ENCODE assay signal across 8 cellular contexts in genomic region chr3:18559323-18559972, GRCh38.
DNase-seq lines count a peak whose midpoint lies in the region; ATAC-seq and TF ChIP-seq lines count a peak whose summit lies in the region.

No MANE protein-coding gene starts in this region.

- intact Hi-C loops in activated CD4-positive, alpha-beta memory T cell treated with anti-CD3 and anti-CD28 coated beads for 36 hours (cut with micrococcal nuclease), result loop anchor here (1.0 to 10.0 kb wide), 3 partner anchors 199 to 1375 kb away; partner anchors contain the start of gene EFHB
- intact Hi-C loops in esophagus squamous epithelium (cut with DNase I), result no loop called here

- H3K4me1 ChIP-seq in esophagus squamous epithelium, result peaks cover 0 to 9% (median 0%) of the 10 kb centered on the region in 3 donors

- no peaks in the 10 kb centered on the region for H3K9me3 Mint-ChIP-seq in activated CD4-positive, alpha-beta memory T cell treated with anti-CD3 and anti-CD28 coated beads for 36 hours
- peaks cover 2% of the 10 kb centered on the region for H3K9me3 Mint-ChIP-seq in neural crest cell

- DNase-seq in SIG-M5 treated with dmso at 0.1 percent for 504 hours (lab: John Stamatoyannopoulos, UW; ENCODE audit: unreplicated experiment), result peak; percentile 28
- no peak for DNase-seq in SIG-M5 (lab: John Stamatoyannopoulos, UW)
- DNase-seq in NCI-H460 (ENCODE audit: extremely low read depth, low read depth), result peak; percentile 25
- peak; percentile 51 for DNase-seq in activated CD4-positive, alpha-beta memory T cell treated with anti-CD3 and anti-CD28 coated beads for 36 hours
- no peak for DNase-seq in esophagus squamous epithelium (lab: John Stamatoyannopoulos, UW)
- peak; percentile 30 for DNase-seq in neural crest cell (ENCODE audit: low read depth, low spot score)

- peaks cover 80% of the 10 kb centered on the region for H3K4me1 Mint-ChIP-seq in activated CD4-positive, alpha-beta memory T cell treated with anti-CD3 and anti-CD28 coated beads for 36 hours (ENCODE audit: low read depth)
- peaks cover 3% of the 10 kb centered on the region for H3K4me1 Mint-ChIP-seq in neural crest cell

- no peaks in the 10 kb centered on the region for H3K36me3 ChIP-seq in esophagus squamous epithelium

- TF ChIP-seq CTCF in esophagus squamous epithelium (IDR thresholded peaks at IDR 0.05), result peak; percentile 36 to 88 (median 66)
- TF ChIP-seq CTCF in neural crest cell (conservative IDR thresholded peaks at IDR 0.05), result peak; percentile 84

- no peak for TF ChIP-seq POLR2A in esophagus squamous epithelium (IDR thresholded peaks at IDR 0.05)

- CTCF ChIA-PET in activated CD4-positive, alpha-beta memory T cell treated with anti-CD3 and anti-CD28 coated beads for 36 hours (lab: Charles Lee), result interaction anchor here (0.6 to 2.7 kb wide), 35 partner anchors 10 to 412 kb away, joined by 3 to 28 read pairs (median 5); no protein-coding TSS in a partner anchor

- peak; percentile 56 for ATAC-seq in HG02981 (IDR thresholded peaks at IDR 0.05; ENCODE audit: unreplicated experiment)
- no peak for ATAC-seq in GM19023 (IDR thresholded peaks at IDR 0.05; ENCODE audit: unreplicated experiment)

- H3K9me3 ChIP-seq in esophagus squamous epithelium, result no peaks in the 10 kb centered on the region

- POLR2A ChIA-PET in activated CD4-positive, alpha-beta memory T cell treated with anti-CD3 and anti-CD28 coated beads for 36 hours (lab: Charles Lee), result interaction anchor here (0.8 to 2.2 kb wide), 16 partner anchors 10 to 199 kb away, joined by 3 to 17 read pairs (median 6); no protein-coding TSS in a partner anchor

- 2 to 3% methylated on average over 6 of the region's 6 CpGs for WGBS in esophagus squamous epithelium, 2 donors

- no peaks in the 10 kb centered on the region for H3K27me3 ChIP-seq in esophagus squamous epithelium

- H3K27ac ChIP-seq in esophagus squamous epithelium, result no peak overlapping the region

- H3K27ac Mint-ChIP-seq in activated CD4-positive, alpha-beta memory T cell treated with anti-CD3 and anti-CD28 coated beads for 36 hours, result peak overlapping the region; percentile 93
- H3K27ac Mint-ChIP-seq in neural crest cell (ENCODE audit: unreplicated experiment), result no peak overlapping the region

- no peak overlapping the region for H3K4me3 ChIP-seq in esophagus squamous epithelium

- peak overlapping the region; percentile 14 for H3K4me3 Mint-ChIP-seq in activated CD4-positive, alpha-beta memory T cell treated with anti-CD3 and anti-CD28 coated beads for 36 hours
- H3K4me3 Mint-ChIP-seq in neural crest cell, result no peak overlapping the region

- peaks cover 18% of the 10 kb centered on the region for H3K36me3 Mint-ChIP-seq in activated CD4-positive, alpha-beta memory T cell treated with anti-CD3 and anti-CD28 coated beads for 36 hours
- no peaks in the 10 kb centered on the region for H3K36me3 Mint-ChIP-seq in neural crest cell (ENCODE audit: low read depth)

- no peaks in the 10 kb centered on the region for H3K27me3 Mint-ChIP-seq in activated CD4-positive, alpha-beta memory T cell treated with anti-CD3 and anti-CD28 coated beads for 36 hours
- H3K27me3 Mint-ChIP-seq in neural crest cell (ENCODE audit: low read depth), result no peaks in the 10 kb centered on the region

Comparison
In these comparisons a context has a peak if more than half of its experiments do, and no peak if none do; other contexts are left out.
1. DNase-seq: peak in SIG-M5 treated with dmso at 0.1 percent for 504 hours (single experiment), NCI-H460 (single experiment), activated CD4-positive, alpha-beta memory T cell treated with anti-CD3 and anti-CD28 coated beads for 36 hours (single experiment) and neural crest cell (single experiment); none in SIG-M5 (single experiment) and esophagus squamous epithelium (single experiment).